1 cellular context compared by ENCODE assay signal in the genomic region with DNA sequence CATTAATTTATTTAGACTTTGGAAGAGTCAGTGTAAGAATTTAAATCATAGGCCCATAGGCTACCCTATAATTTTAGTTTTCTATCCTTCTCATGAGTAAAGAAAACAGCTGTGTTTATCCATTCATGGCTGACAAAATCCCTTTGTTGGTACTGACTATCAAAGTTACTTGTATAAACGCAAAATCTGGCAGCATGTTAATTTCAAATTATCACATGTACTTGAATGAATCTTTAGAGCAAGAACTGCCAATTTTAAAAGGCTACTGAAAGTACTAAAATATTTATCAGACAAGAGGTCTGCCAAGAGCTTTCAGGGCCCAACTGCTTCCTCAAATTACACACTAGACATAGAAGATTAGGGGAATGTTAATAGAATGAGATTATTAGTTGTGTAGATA.
TF ChIP-seq lines count a peak whose summit lies in the region.

No MANE protein-coding gene starts in this region.

TF ChIP-seq in HCT116, 20 proteins besides CTCF, POLR2A, EP300 and RAD21:
- TF ChIP-seq EGR1 (IDR thresholded peaks at IDR 0.05; ENCODE audit: low read depth) (no peak), SP1 (IDR thresholded peaks at IDR 0.05; ENCODE audit: low read depth) (no peak), JUND (IDR thresholded peaks at IDR 0.05) (no peak), FOSL1 (IDR thresholded peaks at IDR 0.05; ENCODE audit: low read depth) (no peak), EZH2phosphoT487 (IDR thresholded peaks at IDR 0.05; ENCODE audit: borderline replicate concordance) (no peak), ZFX (IDR thresholded peaks at IDR 0.05) (no peak), ELF1 (IDR thresholded peaks at IDR 0.05; ENCODE audit: borderline replicate concordance, low read depth) (no peak), YY1 (IDR thresholded peaks at IDR 0.05; ENCODE audit: extremely low read depth, insufficient replicate concordance, low read depth, low read length) (no peak), CBX3 (IDR thresholded peaks at IDR 0.05; ENCODE audit: low read depth) (no peak), TCF7L2 (IDR thresholded peaks at IDR 0.05; ENCODE audit: borderline replicate concordance, extremely low read depth, insufficient read depth, insufficient read length) (no peak), POLR2AphosphoS5 (IDR thresholded peaks at IDR 0.05; ENCODE audit: low read depth, low read length) (no peak)
- TF ChIP-seq, protein P1, sequence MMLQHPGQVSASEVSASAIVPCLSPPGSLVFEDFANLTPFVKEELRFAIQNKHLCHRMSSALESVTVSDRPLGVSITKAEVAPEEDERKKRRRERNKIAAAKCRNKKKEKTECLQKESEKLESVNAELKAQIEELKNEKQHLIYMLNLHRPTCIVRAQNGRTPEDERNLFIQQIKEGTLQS (IDR thresholded peaks at IDR 0.05) = no peak
